1 cellular context compared by ENCODE assay signal in the genomic region with DNA sequence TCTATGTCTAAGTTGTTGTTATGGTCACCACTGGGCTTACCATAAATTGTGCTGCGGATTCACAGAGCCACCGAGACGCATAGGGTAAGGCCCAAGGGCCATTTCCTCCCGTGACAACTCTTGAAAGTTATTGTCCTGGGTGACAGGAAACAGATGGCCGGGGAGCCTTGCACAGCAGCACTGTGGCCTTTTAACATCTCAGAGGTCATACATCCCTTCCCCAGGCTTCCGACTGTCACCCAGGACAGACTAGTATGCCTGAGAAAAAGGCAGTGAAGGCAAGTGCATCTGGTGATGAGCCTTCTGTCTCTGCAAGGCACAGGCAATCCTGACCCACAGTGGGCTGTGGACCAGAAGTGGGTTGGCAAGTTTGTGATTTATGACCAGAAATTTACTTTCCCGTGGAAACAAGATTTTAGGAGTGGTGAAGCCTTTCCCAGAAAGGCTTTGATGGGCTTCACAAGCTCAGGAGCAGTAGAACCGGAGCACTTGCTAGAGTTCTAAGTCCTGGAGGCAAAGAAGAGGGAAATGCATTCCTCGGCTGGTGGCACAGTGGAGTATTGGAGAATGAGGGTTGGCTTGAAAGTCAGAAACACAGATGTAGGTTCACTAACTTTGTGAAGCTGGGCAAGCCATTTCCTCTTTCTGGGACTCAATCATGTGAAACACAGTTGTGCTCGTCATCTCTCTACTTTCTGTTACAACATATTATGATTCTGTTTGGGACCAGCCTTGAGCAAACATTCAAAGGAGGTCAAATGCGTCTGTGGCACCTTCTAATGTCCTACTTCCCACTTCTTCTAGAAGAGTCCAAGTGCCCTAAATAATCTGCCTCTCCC.
TF ChIP-seq lines count a peak whose summit lies in the region.

No MANE protein-coding gene starts in this region.

TF ChIP-seq in WTC11, 78 proteins besides CTCF, POLR2A, EP300 and RAD21 (continued from another document):
- TF ChIP-seq, protein P1, sequence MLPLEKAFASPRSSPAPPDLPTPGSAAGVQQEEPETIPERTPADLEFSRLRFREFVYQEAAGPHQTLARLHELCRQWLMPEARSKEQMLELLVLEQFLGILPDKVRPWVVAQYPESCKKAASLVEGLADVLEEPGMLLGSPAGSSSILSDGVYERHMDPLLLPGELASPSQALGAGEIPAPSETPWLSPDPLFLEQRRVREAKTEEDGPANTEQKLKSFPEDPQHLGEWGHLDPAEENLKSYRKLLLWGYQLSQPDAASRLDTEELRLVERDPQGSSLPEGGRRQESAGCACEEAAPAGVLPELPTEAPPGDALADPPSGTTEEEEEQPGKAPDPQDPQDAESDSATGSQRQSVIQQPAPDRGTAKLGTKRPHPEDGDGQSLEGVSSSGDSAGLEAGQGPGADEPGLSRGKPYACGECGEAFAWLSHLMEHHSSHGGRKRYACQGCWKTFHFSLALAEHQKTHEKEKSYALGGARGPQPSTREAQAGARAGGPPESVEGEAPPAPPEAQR (CRISPR knock-in tag; IDR thresholded peaks at IDR 0.05), result no peak
- no peak for TF ChIP-seq NR2C2 (CRISPR knock-in tag; IDR thresholded peaks at IDR 0.05)
- TF ChIP-seq, protein P2, sequence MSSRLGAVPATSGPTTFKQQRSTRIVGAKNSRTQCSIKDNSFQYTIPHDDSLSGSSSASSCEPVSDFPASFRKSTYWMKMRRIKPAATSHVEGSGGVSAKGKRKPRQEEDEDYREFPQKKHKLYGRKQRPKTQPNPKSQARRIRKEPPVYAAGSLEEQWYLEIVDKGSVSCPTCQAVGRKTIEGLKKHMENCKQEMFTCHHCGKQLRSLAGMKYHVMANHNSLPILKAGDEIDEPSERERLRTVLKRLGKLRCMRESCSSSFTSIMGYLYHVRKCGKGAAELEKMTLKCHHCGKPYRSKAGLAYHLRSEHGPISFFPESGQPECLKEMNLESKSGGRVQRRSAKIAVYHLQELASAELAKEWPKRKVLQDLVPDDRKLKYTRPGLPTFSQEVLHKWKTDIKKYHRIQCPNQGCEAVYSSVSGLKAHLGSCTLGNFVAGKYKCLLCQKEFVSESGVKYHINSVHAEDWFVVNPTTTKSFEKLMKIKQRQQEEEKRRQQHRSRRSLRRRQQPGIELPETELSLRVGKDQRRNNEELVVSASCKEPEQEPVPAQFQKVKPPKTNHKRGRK (CRISPR knock-in tag; IDR thresholded peaks at IDR 0.05; ENCODE audit: borderline replicate concordance), result no peak
TF ChIP-seq in WTC11: peak in this region for 0.
